ENCODE assay signal across 16 cellular contexts in the genomic region with DNA sequence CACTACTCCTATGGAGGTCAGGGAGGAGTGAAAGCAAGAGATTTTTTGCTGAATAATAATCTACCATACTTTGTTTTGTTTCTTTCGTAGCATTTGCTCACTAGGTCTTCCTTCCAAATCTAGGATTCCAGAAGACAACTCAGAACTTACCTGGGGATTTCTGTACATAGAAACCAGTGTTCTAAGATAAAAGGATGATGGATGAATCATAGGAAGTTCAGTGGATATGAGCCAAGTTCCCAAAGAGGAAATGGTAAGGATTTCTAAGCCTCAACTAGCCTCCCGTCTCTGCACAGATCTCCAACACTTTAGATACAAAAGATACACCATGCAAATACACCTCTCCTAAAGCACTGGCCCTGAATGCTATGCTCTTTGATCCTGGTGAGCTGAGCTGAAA.
DNase-seq lines count a peak whose midpoint lies in the region; ATAC-seq and TF ChIP-seq lines count a peak whose summit lies in the region.
"Had no signal": no experiment of that assay in that cellular context is flagged by ENCODE, and none has a peak within 500 bp of the region (broad histone marks: within the 10 kb centered on the region; RNA-seq: fewer than 3 reads in every experiment).

No MANE protein-coding gene starts in this region.

- H3K36me3 ChIP-seq in RWPE2 (ENCODE audit: low read depth) (no peaks in the 10 kb centered on the region), mammary epithelial cell (ENCODE audit: insufficient read depth, low read length) (no peaks in the 10 kb centered on the region), OCI-LY7 (ENCODE audit: insufficient read depth, low read length) (no peaks in the 10 kb centered on the region)
- H3K36me3 ChIP-seq: HAP-1 had no signal

- in situ Hi-C loops in mammary epithelial cell (cut with MboI; ENCODE audit: low sequenced_read_pairs in 2 of 2), result no loop called here

- no peak overlapping the region for H3K4me3 ChIP-seq in RWPE2 (ENCODE audit: severe bottlenecking)
- H3K4me3 ChIP-seq in mammary epithelial cell (replicated peaks in 1 of 3; ENCODE audit: insufficient read depth in 1 of 3, low read depth in 2 of 3, low read length in 3 of 3), result no peak overlapping the region
- no peak overlapping the region for H3K4me3 ChIP-seq in OCI-LY7 (ENCODE audit: low read depth, low read length, poor library complexity, severe bottlenecking)
- H3K4me3 ChIP-seq: HAP-1 had no signal

- H3K9ac ChIP-seq in mammary epithelial cell (ENCODE audit: insufficient read depth, low read length), result no peak overlapping the region

- POLR2A ChIA-PET in OCI-LY7 (lab: Charles Lee), result no interaction called here

- H3K4me1 ChIP-seq in RWPE2 (ENCODE audit: insufficient read depth, poor library complexity, severe bottlenecking), result no peaks in the 10 kb centered on the region
- H3K4me1 ChIP-seq in mammary epithelial cell (ENCODE audit: insufficient read depth, low read length), result no peaks in the 10 kb centered on the region
- peaks cover 8% of the 10 kb centered on the region for H3K4me1 ChIP-seq in foreskin keratinocyte
- H3K4me1 ChIP-seq in OCI-LY7 (ENCODE audit: insufficient read depth, low read length, poor library complexity, severe bottlenecking), result no peaks in the 10 kb centered on the region
- H3K4me1 ChIP-seq: HAP-1 had no signal

- H3K9me3 ChIP-seq in RWPE2 (ENCODE audit: severe bottlenecking) (no peaks in the 10 kb centered on the region), mammary epithelial cell (replicated peaks; ENCODE audit: insufficient read depth, low read length) (no peaks in the 10 kb centered on the region), OCI-LY7 (ENCODE audit: low read length) (no peaks in the 10 kb centered on the region)
- H3K9me3 ChIP-seq: HAP-1 had no signal

- intact Hi-C loops in mammary epithelial cell (cut with micrococcal nuclease) (no loop called here), left colon (cut with DNase I, micrococcal nuclease) (no loop called here), OCI-LY7 (cut with micrococcal nuclease; ENCODE audit: unreplicated experiment) (no loop called here)

- CTCF ChIA-PET in mammary epithelial cell (lab: Charles Lee; ENCODE audit: low non-redundant PET) (no interaction called here), OCI-LY7 (lab: Charles Lee; ENCODE audit: unreplicated experiment) (no interaction called here)

- H3K4me2 ChIP-seq in mammary epithelial cell (ENCODE audit: insufficient read depth, low read depth, low read length) (no peak overlapping the region), OCI-LY7 (ENCODE audit: low read length) (no peak overlapping the region)

- H2AFZ ChIP-seq in mammary epithelial cell (ENCODE audit: low read depth, low read length) (no peak overlapping the region), OCI-LY7 (ENCODE audit: low read length) (no peak overlapping the region)

- H3K27me3 ChIP-seq in RWPE2 (ENCODE audit: insufficient read depth, poor library complexity, severe bottlenecking) (no peaks in the 10 kb centered on the region), mammary epithelial cell (ENCODE audit: insufficient read depth, low read length) (no peaks in the 10 kb centered on the region), foreskin keratinocyte (no peaks in the 10 kb centered on the region)

- DNase-seq in RWPE2 (ENCODE audit: low spot score) (no peak), mammary epithelial cell (peak; percentile 0), foreskin keratinocyte (peak; percentile 17 to 64), left colon (no peak), OCI-LY7 (ENCODE audit: low spot score) (no peak)
- DNase-seq: C1 segment of cervical spinal cord; Calu3; CD4-positive, alpha-beta memory T cell; COR-L47; DMS53; DMS79 treated with DMSO at 0.1 percent for 48 hours; GF-D8; GOT3; HFFc6 had no signal

- BruUV-seq in mammary epithelial cell (replicated peaks; lab: Mats Ljungman, UMichigan), result no TSS peak
- BruUV-seq in OCI-LY7 (replicated peaks; lab: Mats Ljungman, UMichigan), result no TSS peak

- no peaks in the 10 kb centered on the region; the same call in 1 of the 2 replicates for H3K9me2 ChIP-seq in OCI-LY7 (ENCODE audit: insufficient read depth, low read length)

- dilution Hi-C loops in mammary epithelial cell (cut with HindIII; ENCODE audit: low sequenced_read_pairs), result no loop called here

- H3K27ac ChIP-seq in RWPE2 (ENCODE audit: poor library complexity, severe bottlenecking), result no peak overlapping the region
- no peak overlapping the region for H3K27ac ChIP-seq in mammary epithelial cell (ENCODE audit: insufficient read depth, low read depth, low read length)
- peak overlapping the region; percentile 8 for H3K27ac ChIP-seq in foreskin keratinocyte
- no peak overlapping the region for H3K27ac ChIP-seq in OCI-LY7 (ENCODE audit: low read depth, low read length, poor library complexity, severe bottlenecking)

- peak; percentile 33; the same call in 2 of the 3 replicates for ATAC-seq in RWPE2 (ENCODE audit: low read depth)
- peak; percentile 78 for ATAC-seq in foreskin keratinocyte
- ATAC-seq in left colon, result no peak
- ATAC-seq in GM21515 (IDR thresholded peaks at IDR 0.05; ENCODE audit: unreplicated experiment), result no peak

- WGBS in mammary epithelial cell (ENCODE audit: low coverage, missing lambda C conversion rate), result 44% methylated on average over 2 of the region's 2 CpGs

- no peaks in the 10 kb centered on the region for H3K79me2 ChIP-seq in mammary epithelial cell (ENCODE audit: insufficient read depth, low read length)
- H3K79me2 ChIP-seq in OCI-LY7 (ENCODE audit: insufficient read depth, low read depth, low read length), result no peaks in the 10 kb centered on the region

- H4K20me1 ChIP-seq in mammary epithelial cell (ENCODE audit: insufficient read depth, low read length), result no peaks in the 10 kb centered on the region
- no peaks in the 10 kb centered on the region for H4K20me1 ChIP-seq in OCI-LY7 (ENCODE audit: insufficient read depth, low read length)

- TF ChIP-seq CTCF in RWPE2 (IDR thresholded peaks at IDR 0.05; ENCODE audit: poor library complexity, severe bottlenecking) (no peak), mammary epithelial cell (conservative IDR thresholded peaks at IDR 0.05 in 1 of 2, IDR thresholded peaks at IDR 0.05 in 1 of 2; ENCODE audit: extremely low read depth in 1 of 2, insufficient read depth in 1 of 2, low read depth in 1 of 2, low read length in 2 of 2) (no peak), foreskin keratinocyte (conservative IDR thresholded peaks at IDR 0.05) (no peak), OCI-LY7 (conservative IDR thresholded peaks at IDR 0.05; ENCODE audit: low read length) (no peak)

Comparison
In these comparisons a context has a peak if more than half of its experiments do, and no peak if none do; other contexts are left out.
1. ATAC-seq: peak in RWPE2 (single experiment) and foreskin keratinocyte (single experiment); none in left colon (single experiment) and GM21515 (single experiment).
2. DNase-seq: peak in mammary epithelial cell (single experiment) and foreskin keratinocyte (2 of 2); none in RWPE2 (single experiment), left colon (0 of 2) and OCI-LY7 (single experiment).